In the genomic region with DNA sequence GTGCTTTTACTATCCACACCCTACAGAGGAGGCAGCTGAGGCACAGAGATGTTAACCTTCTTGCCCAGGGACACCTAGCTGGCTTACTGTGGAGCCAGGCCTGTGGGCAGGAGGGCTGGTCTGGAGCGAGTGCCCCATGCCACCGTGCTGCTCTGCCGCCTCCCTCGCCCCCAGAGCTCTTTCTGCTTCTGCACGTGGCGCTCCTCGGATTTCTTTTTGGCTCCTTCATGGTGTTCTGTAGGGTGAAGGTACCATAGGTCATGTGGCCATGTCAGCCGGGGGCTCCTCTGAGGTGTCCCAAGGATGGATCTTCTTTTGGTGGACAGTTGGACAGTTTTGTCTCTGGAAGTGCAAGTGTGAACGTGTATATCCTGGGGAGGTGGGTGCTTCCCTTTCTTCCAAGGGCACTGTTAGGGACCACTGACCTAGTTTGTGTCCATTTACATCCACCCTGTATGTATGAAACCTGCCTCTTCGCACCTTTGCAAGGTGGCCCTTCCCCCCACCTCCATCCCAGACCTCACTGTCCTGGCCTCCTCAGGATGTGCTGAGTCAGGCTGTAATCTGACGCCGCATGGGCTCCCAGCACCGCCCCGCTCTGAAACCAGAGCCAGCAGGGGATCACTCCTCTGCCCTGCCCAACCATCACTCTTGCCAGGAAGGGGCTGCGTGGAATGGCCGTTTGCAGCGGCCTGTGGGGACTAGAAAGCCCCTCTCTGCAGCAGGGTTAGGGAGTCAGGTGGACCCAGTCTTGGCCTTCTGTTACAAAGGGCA, we compare ENCODE assay signal across 8 cellular contexts. TPM values are rescaled to one million over a fixed set of nuclear protein-coding genes. Genes with fewer than 3 reads are reported as not detected.
DNase-seq lines count a peak whose midpoint lies in the region; TF ChIP-seq lines count a peak whose summit lies in the region.

No MANE protein-coding gene starts in this region.

- H3K27ac ChIP-seq in adrenal gland = peak overlapping the region in 3 of 5 donors; percentile 52 to 66 (median 62)
- H3K27ac ChIP-seq in substantia nigra (ENCODE audit: low read depth, low read length, poor library complexity, severe bottlenecking) = peak overlapping the region; percentile 96

- peaks cover 0 to 79% of the 10 kb centered on the region in 2 donors for H3K36me3 ChIP-seq in adrenal gland (replicated peaks in 1 of 2)

- peak; percentile 82 for DNase-seq in DMS 273 (lab: John Stamatoyannopoulos, UW; ENCODE audit: unreplicated experiment)
- no peak for DNase-seq in DMS 273 treated with DMSO at 0.1 percent for 48 hours (lab: John Stamatoyannopoulos, UW)
- peak; percentile 74 to 89 (median 87) for DNase-seq in adrenal gland
- peak; percentile 83 for DNase-seq in iPS DF 19.7 (ENCODE audit: low read depth, low spot score)
- peak in 3 of 49 donors; percentile 18 to 42 (median 34) for DNase-seq in substantia nigra (lab: John Stamatoyannopoulos, UW)
- DNase-seq in posterior vena cava (ENCODE audit: low spot score) = no peak
- DNase-seq in activated T-cell treated with anti-CD3 and anti-CD28 coated beads, Interleukin-2, amount 50 U/mL, for 48 hours = no peak
- no peak for DNase-seq in lower leg skin (ENCODE audit: low spot score in 2 of 2)

- H3K4me1 ChIP-seq in adrenal gland (replicated peaks in 1 of 2) = peaks cover 19 to 25% of the 10 kb centered on the region in 2 donors

- no peaks in the 10 kb centered on the region for H3K9me3 ChIP-seq in adrenal gland (replicated peaks in 1 of 3)

- TF ChIP-seq CTCF in adrenal gland (IDR thresholded peaks at IDR 0.05) (no peak), lower leg skin (IDR thresholded peaks at IDR 0.05) (no peak)

- peak in 1 of 2 donors; percentile 14 for TF ChIP-seq POLR2A in adrenal gland (IDR thresholded peaks at IDR 0.05)
- no peak for TF ChIP-seq POLR2A in lower leg skin (IDR thresholded peaks at IDR 0.05)

- no peak overlapping the region for H3K4me3 ChIP-seq in adrenal gland
- no peak overlapping the region for H3K4me3 ChIP-seq in lower leg skin (ENCODE audit: low read depth, poor library complexity, severe bottlenecking)

- intact Hi-C loops in adrenal gland (cut with DNase I) = loop anchor here in 1 of 2 donors (10.0 kb wide), 1 partner anchor 48 kb away; the partner anchor contains the start of genes ACO2 and PHF5A
- intact Hi-C loops in posterior vena cava (cut with DNase I) = loop anchor here in 1 of 2 donors (5.0 kb wide), 1 partner anchor 35 kb away; no protein-coding TSS in a partner anchor
- intact Hi-C loops in lower leg skin (cut with DNase I; ENCODE audit: low total_unique reads) = no loop called here

- H3K27me3 ChIP-seq in adrenal gland = no peaks in the 10 kb centered on the region

- 53 to 61% (median 57%) methylated on average over 17 of the region's 17 CpGs for WGBS in adrenal gland, 4 donors
- WGBS in lower leg skin, 2 donors = 67 to 79% methylated on average over 14 to 17 of the region's 17 CpGs

RNA-seq across cellular contexts. Expression of gene POLR3H, which starts 31.7 kb away (rescaled TPM):
- total RNA-seq in adrenal gland = 10 to 100 TPM; 18.7 to 92.6 (median 41.8) TPM
- 10 to 100 TPM; 45.1 to 61.5 (median 53.6) TPM for polyA plus RNA-seq in adrenal gland
- total RNA-seq in posterior vena cava = 10 to 100 TPM; 29.9 to 35.4 TPM
- total RNA-seq in lower leg skin = 10 to 100 TPM in 3 of 4 donors, 1 to 10 TPM in 1; 8.7 to 19.7 (median 16.4) TPM

RNA-seq across cellular contexts. Expression of gene ACO2, which starts 43.7 kb away (rescaled TPM):
- 100 to 1,000 TPM; 129 to 212 (median 151) TPM for total RNA-seq in adrenal gland
- 100 to 1,000 TPM in 1 of 3 donors, 10 to 100 TPM in 2; 35.5 to 135 (median 64.8) TPM for polyA plus RNA-seq in adrenal gland
- total RNA-seq in posterior vena cava = 10 to 100 TPM; 61.4 to 63.8 TPM
- total RNA-seq in lower leg skin = 100 to 1,000 TPM in 1 of 4 donors, 10 to 100 TPM in 3; 64.0 to 103 (median 83.1) TPM

RNA-seq across cellular contexts. Expression of gene PHF5A, which starts 44.1 kb away (rescaled TPM):
- total RNA-seq in adrenal gland (10 to 100 TPM; 18.2 to 35.9 (median 27.1) TPM), posterior vena cava (10 to 100 TPM; 27.5 to 33.5 TPM), lower leg skin (10 to 100 TPM; 44.1 to 51.9 (median 45.4) TPM)
- 10 to 100 TPM; 29.5 to 50.8 (median 38.4) TPM for polyA plus RNA-seq in adrenal gland

RNA-seq across cellular contexts. Expression of gene CSDC2, which starts 48.2 kb away (rescaled TPM):
- total RNA-seq in adrenal gland (100 to 1,000 TPM in 7 of 8 donors, 10 to 100 TPM in 1; 81.5 to 281 (median 183) TPM), posterior vena cava (10 to 100 TPM; 11.5 to 27.0 TPM), lower leg skin (1 to 10 TPM in 2 of 4 donors, under 1 TPM in 2; 0.63 to 3.0 (median 1.0) TPM)
- 100 to 1,000 TPM in 2 of 3 donors, 1 to 10 TPM in 1; 7.5 to 368 (median 212) TPM for polyA plus RNA-seq in adrenal gland

Comparison
In these comparisons a context has a peak if more than half of its experiments do, and no peak if none do; other contexts are left out.
1. DNase-seq: peak in DMS 273 (single experiment), adrenal gland (7 of 7) and iPS DF 19.7 (single experiment); none in DMS 273 treated with DMSO at 0.1 percent for 48 hours (single experiment), posterior vena cava (single experiment), activated T-cell treated with anti-CD3 and anti-CD28 coated beads, Interleukin-2, amount 50 U/mL, for 48 hours (0 of 2) and lower leg skin (0 of 2).